In the genomic region with DNA sequence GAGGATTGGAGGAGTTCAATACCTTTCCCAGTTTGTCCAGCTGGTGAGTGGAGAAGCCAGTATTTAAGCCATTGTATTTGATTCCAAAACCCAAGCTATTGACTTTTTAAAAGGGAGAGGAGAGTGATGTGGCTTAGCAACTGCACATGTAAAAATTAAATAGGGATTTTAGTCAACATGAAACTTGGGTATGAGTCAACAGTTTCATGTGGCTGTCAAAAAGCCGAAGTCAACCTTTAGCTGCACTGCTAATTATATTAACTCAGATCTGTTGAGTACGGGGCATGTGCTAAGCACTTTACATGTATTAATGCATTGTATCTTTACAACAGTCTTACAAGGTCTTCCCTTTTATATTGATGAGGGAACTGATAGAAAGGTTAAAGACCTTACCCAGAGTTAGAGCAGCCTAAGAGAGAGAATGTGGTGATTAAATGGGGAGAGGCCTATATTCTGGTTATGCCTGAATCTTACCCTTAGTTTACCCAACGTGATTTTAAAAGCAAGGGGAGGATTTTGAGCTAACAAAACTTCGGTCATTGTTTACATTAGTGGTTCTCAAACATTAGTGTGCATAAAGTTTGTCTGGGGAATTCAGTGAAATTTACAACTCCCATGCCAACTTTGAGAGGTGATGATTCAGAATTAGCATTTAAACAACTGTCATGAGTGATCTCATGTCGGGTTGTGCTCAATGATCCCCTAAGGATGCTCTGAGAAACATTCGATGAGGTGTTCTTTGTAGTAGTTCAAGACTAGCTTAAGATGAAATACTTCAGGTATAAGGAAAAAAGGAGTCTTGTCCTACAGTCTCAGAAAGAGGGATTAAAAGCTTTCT, we compare ENCODE assay signal across 1 cellular context.
TF ChIP-seq lines count a peak whose summit lies in the region.

No MANE protein-coding gene starts in this region.

TF ChIP-seq in GM12878, 131 proteins besides CTCF, POLR2A, EP300 and RAD21 (continued from another document):
- TF ChIP-seq, protein P1, sequence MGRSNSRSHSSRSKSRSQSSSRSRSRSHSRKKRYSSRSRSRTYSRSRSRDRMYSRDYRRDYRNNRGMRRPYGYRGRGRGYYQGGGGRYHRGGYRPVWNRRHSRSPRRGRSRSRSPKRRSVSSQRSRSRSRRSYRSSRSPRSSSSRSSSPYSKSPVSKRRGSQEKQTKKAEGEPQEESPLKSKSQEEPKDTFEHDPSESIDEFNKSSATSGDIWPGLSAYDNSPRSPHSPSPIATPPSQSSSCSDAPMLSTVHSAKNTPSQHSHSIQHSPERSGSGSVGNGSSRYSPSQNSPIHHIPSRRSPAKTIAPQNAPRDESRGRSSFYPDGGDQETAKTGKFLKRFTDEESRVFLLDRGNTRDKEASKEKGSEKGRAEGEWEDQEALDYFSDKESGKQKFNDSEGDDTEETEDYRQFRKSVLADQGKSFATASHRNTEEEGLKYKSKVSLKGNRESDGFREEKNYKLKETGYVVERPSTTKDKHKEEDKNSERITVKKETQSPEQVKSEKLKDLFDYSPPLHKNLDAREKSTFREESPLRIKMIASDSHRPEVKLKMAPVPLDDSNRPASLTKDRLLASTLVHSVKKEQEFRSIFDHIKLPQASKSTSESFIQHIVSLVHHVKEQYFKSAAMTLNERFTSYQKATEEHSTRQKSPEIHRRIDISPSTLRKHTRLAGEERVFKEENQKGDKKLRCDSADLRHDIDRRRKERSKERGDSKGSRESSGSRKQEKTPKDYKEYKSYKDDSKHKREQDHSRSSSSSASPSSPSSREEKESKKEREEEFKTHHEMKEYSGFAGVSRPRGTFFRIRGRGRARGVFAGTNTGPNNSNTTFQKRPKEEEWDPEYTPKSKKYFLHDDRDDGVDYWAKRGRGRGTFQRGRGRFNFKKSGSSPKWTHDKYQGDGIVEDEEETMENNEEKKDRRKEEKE (IDR thresholded peaks at IDR 0.05) = no peak
- no peak for TF ChIP-seq PBX3 (IDR thresholded peaks at IDR 0.05; ENCODE audit: insufficient replicate concordance, low read depth, low read length)
- TF ChIP-seq DPF2 (IDR thresholded peaks at IDR 0.05) = peak; percentile 98
- TF ChIP-seq SIX5 (IDR thresholded peaks at IDR 0.05; ENCODE audit: low read depth, low read length, severe bottlenecking) = no peak
- no peak for TF ChIP-seq EZH2 (IDR thresholded peaks at IDR 0.05; ENCODE audit: borderline replicate concordance, control insufficient read depth, low read depth, low read length)
- TF ChIP-seq, protein P2, sequence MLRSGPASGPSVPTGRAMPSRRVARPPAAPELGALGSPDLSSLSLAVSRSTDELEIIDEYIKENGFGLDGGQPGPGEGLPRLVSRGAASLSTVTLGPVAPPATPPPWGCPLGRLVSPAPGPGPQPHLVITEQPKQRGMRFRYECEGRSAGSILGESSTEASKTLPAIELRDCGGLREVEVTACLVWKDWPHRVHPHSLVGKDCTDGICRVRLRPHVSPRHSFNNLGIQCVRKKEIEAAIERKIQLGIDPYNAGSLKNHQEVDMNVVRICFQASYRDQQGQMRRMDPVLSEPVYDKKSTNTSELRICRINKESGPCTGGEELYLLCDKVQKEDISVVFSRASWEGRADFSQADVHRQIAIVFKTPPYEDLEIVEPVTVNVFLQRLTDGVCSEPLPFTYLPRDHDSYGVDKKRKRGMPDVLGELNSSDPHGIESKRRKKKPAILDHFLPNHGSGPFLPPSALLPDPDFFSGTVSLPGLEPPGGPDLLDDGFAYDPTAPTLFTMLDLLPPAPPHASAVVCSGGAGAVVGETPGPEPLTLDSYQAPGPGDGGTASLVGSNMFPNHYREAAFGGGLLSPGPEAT (IDR thresholded peaks at IDR 0.05; ENCODE audit: low read depth) = peak; percentile 46; the same call in 1 of the 2 replicates
- TF ChIP-seq IKZF2 (IDR thresholded peaks at IDR 0.05) = peak; percentile 65 to 84
- TF ChIP-seq, protein P3, sequence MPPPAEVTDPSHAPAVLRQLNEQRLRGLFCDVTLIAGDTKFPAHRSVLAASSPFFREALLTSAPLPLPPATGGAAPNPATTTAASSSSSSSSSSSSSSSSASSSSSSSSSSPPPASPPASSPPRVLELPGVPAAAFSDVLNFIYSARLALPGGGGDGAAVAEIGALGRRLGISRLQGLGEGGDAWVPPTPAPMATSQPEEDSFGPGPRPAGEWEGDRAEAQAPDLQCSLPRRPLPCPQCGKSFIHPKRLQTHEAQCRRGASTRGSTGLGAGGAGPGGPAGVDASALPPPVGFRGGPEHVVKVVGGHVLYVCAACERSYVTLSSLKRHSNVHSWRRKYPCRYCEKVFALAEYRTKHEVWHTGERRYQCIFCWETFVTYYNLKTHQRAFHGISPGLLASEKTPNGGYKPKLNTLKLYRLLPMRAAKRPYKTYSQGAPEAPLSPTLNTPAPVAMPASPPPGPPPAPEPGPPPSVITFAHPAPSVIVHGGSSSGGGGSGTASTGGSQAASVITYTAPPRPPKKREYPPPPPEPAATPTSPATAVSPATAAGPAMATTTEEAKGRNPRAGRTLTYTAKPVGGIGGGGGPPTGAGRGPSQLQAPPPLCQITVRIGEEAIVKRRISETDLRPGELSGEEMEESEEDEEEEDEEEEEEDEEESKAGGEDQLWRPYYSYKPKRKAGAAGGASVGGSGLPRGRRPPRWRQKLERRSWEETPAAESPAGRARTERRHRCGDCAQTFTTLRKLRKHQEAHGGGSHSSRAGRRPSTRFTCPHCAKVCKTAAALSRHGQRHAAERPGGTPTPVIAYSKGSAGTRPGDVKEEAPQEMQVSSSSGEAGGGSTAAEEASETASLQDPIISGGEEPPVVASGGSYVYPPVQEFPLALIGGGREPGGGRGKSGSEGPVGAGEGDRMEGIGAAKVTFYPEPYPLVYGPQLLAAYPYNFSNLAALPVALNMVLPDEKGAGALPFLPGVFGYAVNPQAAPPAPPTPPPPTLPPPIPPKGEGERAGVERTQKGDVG (CRISPR knock-in tag; IDR thresholded peaks at IDR 0.05) = no peak
- no peak for TF ChIP-seq NFXL1 (IDR thresholded peaks at IDR 0.05; ENCODE audit: borderline replicate concordance)
- no peak for TF ChIP-seq MTA3 (IDR thresholded peaks at IDR 0.05; ENCODE audit: borderline replicate concordance, low read length)
- TF ChIP-seq FOXK2 (IDR thresholded peaks at IDR 0.05) = no peak
- peak; percentile 67 for TF ChIP-seq TCF7 (IDR thresholded peaks at IDR 0.05; ENCODE audit: borderline replicate concordance)
- TF ChIP-seq, protein P4, sequence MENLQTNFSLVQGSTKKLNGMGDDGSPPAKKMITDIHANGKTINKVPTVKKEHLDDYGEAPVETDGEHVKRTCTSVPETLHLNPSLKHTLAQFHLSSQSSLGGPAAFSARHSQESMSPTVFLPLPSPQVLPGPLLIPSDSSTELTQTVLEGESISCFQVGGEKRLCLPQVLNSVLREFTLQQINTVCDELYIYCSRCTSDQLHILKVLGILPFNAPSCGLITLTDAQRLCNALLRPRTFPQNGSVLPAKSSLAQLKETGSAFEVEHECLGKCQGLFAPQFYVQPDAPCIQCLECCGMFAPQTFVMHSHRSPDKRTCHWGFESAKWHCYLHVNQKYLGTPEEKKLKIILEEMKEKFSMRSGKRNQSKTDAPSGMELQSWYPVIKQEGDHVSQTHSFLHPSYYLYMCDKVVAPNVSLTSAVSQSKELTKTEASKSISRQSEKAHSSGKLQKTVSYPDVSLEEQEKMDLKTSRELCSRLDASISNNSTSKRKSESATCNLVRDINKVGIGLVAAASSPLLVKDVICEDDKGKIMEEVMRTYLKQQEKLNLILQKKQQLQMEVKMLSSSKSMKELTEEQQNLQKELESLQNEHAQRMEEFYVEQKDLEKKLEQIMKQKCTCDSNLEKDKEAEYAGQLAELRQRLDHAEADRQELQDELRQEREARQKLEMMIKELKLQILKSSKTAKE (IDR thresholded peaks at IDR 0.05; ENCODE audit: low read depth, poor library complexity, severe bottlenecking) = peak; percentile 79
